ENCODE assay signal across 1 cellular context in the genomic region with DNA sequence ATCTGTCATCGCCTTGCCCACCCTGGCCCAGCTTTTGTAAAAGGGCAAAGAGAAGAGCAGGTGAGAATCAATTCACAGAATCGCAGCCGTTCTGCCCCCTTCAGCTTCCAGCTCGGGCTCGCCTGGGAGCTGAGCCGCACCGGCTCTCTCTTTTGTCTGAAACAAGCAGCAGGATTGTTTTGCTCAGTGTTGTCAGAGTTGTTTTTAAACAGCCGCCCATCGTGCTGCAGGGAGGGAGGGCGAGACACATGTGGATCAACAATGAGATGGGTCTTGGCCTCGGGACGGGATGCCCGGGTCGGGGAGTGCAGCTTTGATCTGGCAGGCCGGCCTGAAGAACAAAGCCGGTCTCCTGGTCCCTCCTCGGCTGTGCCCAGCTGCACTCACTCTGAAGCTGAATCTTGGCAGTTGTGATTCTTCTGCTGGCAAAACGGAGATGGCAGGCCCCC.
A peak's percentile ranks its signal among the peaks of the same experiment; 100 is the strongest.
TF ChIP-seq lines count a peak whose summit lies in the region.

No MANE protein-coding gene starts in this region.

TF ChIP-seq in HepG2, 621 proteins besides CTCF, POLR2A, EP300 and RAD21 (continued from another document):
- TF ChIP-seq, protein P1, sequence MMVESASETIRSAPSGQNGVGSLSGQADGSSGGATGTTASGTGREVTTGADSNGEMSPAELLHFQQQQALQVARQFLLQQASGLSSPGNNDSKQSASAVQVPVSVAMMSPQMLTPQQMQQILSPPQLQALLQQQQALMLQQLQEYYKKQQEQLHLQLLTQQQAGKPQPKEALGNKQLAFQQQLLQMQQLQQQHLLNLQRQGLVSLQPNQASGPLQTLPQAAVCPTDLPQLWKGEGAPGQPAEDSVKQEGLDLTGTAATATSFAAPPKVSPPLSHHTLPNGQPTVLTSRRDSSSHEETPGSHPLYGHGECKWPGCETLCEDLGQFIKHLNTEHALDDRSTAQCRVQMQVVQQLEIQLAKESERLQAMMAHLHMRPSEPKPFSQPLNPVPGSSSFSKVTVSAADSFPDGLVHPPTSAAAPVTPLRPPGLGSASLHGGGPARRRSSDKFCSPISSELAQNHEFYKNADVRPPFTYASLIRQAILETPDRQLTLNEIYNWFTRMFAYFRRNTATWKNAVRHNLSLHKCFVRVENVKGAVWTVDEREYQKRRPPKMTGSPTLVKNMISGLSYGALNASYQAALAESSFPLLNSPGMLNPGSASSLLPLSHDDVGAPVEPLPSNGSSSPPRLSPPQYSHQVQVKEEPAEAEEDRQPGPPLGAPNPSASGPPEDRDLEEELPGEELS (CRISPR knock-in tag; IDR thresholded peaks at IDR 0.05) = 0 out of 2 replicates have a peak, but pooled peaks have one; percentile 30
- TF ChIP-seq HNRNPL (IDR thresholded peaks at IDR 0.05; ENCODE audit: low read depth, low read length) = peak; percentile 93
- TF ChIP-seq, protein P2, sequence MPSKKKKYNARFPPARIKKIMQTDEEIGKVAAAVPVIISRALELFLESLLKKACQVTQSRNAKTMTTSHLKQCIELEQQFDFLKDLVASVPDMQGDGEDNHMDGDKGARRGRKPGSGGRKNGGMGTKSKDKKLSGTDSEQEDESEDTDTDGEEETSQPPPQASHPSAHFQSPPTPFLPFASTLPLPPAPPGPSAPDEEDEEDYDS (CRISPR knock-in tag; IDR thresholded peaks at IDR 0.05) = no peak
- TF ChIP-seq BCL6 (CRISPR knock-in tag; IDR thresholded peaks at IDR 0.05) = peak; percentile 54; the same call in 1 of the 2 replicates
- TF ChIP-seq, protein P3, sequence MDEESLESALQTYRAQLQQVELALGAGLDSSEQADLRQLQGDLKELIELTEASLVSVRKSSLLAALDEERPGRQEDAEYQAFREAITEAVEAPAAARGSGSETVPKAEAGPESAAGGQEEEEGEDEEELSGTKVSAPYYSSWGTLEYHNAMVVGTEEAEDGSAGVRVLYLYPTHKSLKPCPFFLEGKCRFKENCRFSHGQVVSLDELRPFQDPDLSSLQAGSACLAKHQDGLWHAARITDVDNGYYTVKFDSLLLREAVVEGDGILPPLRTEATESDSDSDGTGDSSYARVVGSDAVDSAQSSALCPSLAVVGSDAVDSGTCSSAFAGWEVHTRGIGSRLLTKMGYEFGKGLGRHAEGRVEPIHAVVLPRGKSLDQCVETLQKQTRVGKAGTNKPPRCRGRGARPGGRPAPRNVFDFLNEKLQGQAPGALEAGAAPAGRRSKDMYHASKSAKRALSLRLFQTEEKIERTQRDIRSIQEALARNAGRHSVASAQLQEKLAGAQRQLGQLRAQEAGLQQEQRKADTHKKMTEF (CRISPR knock-in tag; IDR thresholded peaks at IDR 0.05) = peak; percentile 40; the same call in 1 of the 2 replicates
- TF ChIP-seq ZNF343 (CRISPR knock-in tag; IDR thresholded peaks at IDR 0.05) = no peak
- TF ChIP-seq, protein P4, sequence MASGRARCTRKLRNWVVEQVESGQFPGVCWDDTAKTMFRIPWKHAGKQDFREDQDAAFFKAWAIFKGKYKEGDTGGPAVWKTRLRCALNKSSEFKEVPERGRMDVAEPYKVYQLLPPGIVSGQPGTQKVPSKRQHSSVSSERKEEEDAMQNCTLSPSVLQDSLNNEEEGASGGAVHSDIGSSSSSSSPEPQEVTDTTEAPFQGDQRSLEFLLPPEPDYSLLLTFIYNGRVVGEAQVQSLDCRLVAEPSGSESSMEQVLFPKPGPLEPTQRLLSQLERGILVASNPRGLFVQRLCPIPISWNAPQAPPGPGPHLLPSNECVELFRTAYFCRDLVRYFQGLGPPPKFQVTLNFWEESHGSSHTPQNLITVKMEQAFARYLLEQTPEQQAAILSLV (CRISPR knock-in tag; IDR thresholded peaks at IDR 0.05; ENCODE audit: borderline replicate concordance) = no peak
- peak; percentile 26; the same call in 1 of the 2 replicates for TF ChIP-seq KDM1A (CRISPR knock-in tag; IDR thresholded peaks at IDR 0.05)
- TF ChIP-seq DNMT1 (CRISPR knock-in tag; IDR thresholded peaks at IDR 0.05) = no peak
- TF ChIP-seq RARA (CRISPR knock-in tag; IDR thresholded peaks at IDR 0.05) = peak; percentile 57; the same call in 1 of the 2 replicates
- TF ChIP-seq HOXA7 (CRISPR knock-in tag; IDR thresholded peaks at IDR 0.05) = no peak
- no peak for TF ChIP-seq NR2F6 (IDR thresholded peaks at IDR 0.05)
- TF ChIP-seq NR2F6 (CRISPR knock-in tag; IDR thresholded peaks at IDR 0.05) = peak; percentile 34; the same call in 1 of the 2 replicates
- TF ChIP-seq, protein P5, sequence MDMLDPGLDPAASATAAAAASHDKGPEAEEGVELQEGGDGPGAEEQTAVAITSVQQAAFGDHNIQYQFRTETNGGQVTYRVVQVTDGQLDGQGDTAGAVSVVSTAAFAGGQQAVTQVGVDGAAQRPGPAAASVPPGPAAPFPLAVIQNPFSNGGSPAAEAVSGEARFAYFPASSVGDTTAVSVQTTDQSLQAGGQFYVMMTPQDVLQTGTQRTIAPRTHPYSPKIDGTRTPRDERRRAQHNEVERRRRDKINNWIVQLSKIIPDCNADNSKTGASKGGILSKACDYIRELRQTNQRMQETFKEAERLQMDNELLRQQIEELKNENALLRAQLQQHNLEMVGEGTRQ (IDR thresholded peaks at IDR 0.05; ENCODE audit: low read depth, low read length) = no peak
- TF ChIP-seq, protein P5 (CRISPR knock-in tag; IDR thresholded peaks at IDR 0.05; ENCODE audit: borderline replicate concordance) = no peak
- TF ChIP-seq, protein P6, sequence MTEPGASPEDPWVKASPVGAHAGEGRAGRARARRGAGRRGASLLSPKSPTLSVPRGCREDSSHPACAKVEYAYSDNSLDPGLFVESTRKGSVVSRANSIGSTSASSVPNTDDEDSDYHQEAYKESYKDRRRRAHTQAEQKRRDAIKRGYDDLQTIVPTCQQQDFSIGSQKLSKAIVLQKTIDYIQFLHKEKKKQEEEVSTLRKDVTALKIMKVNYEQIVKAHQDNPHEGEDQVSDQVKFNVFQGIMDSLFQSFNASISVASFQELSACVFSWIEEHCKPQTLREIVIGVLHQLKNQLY (CRISPR knock-in tag; IDR thresholded peaks at IDR 0.05) = no peak
- no peak for TF ChIP-seq FOXP1 (IDR thresholded peaks at IDR 0.05)
- TF ChIP-seq FOXP1 (CRISPR knock-in tag; IDR thresholded peaks at IDR 0.05) = peak; percentile 70
- peak; percentile 54; the same call in 1 of the 2 replicates for TF ChIP-seq HMG20A (CRISPR knock-in tag; IDR thresholded peaks at IDR 0.05; ENCODE audit: borderline replicate concordance)
- TF ChIP-seq, protein P7, sequence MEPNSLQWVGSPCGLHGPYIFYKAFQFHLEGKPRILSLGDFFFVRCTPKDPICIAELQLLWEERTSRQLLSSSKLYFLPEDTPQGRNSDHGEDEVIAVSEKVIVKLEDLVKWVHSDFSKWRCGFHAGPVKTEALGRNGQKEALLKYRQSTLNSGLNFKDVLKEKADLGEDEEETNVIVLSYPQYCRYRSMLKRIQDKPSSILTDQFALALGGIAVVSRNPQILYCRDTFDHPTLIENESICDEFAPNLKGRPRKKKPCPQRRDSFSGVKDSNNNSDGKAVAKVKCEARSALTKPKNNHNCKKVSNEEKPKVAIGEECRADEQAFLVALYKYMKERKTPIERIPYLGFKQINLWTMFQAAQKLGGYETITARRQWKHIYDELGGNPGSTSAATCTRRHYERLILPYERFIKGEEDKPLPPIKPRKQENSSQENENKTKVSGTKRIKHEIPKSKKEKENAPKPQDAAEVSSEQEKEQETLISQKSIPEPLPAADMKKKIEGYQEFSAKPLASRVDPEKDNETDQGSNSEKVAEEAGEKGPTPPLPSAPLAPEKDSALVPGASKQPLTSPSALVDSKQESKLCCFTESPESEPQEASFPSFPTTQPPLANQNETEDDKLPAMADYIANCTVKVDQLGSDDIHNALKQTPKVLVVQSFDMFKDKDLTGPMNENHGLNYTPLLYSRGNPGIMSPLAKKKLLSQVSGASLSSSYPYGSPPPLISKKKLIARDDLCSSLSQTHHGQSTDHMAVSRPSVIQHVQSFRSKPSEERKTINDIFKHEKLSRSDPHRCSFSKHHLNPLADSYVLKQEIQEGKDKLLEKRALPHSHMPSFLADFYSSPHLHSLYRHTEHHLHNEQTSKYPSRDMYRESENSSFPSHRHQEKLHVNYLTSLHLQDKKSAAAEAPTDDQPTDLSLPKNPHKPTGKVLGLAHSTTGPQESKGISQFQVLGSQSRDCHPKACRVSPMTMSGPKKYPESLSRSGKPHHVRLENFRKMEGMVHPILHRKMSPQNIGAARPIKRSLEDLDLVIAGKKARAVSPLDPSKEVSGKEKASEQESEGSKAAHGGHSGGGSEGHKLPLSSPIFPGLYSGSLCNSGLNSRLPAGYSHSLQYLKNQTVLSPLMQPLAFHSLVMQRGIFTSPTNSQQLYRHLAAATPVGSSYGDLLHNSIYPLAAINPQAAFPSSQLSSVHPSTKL (CRISPR knock-in tag; IDR thresholded peaks at IDR 0.05) = peak; percentile 58; the same call in 1 of the 2 replicates
- no peak for TF ChIP-seq ZNF674 (CRISPR knock-in tag; IDR thresholded peaks at IDR 0.05; ENCODE audit: low read depth)
- peak; percentile 92 for TF ChIP-seq SOX5 (CRISPR knock-in tag; IDR thresholded peaks at IDR 0.05; ENCODE audit: borderline replicate concordance)
- no peak for TF ChIP-seq SOX13 (IDR thresholded peaks at IDR 0.05)
- peak in 1 of 2 experiments; percentile 87; a peak in 2 of 4 replicates for TF ChIP-seq SOX13 (CRISPR knock-in tag; conservative IDR thresholded peaks at IDR 0.05 in 1 of 2, IDR thresholded peaks at IDR 0.05 in 1 of 2)
- no peak for TF ChIP-seq ZNF556 (CRISPR knock-in tag; IDR thresholded peaks at IDR 0.05; ENCODE audit: borderline replicate concordance)
- TF ChIP-seq, protein P8, sequence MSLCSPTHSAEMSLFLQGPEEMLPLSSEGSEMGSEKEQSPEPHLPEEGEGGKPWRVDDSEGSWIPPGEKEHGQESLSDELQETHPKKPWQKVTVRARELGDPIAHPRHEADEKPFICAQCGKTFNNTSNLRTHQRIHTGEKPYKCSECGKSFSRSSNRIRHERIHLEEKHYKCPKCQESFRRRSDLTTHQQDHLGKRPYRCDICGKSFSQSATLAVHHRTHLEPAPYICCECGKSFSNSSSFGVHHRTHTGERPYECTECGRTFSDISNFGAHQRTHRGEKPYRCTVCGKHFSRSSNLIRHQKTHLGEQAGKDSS (CRISPR knock-in tag; IDR thresholded peaks at IDR 0.05; ENCODE audit: borderline replicate concordance, low read depth) = no peak
- peak; percentile 62 for TF ChIP-seq FOSL2 (CRISPR knock-in tag; IDR thresholded peaks at IDR 0.05)
- TF ChIP-seq RXRA (CRISPR knock-in tag; IDR thresholded peaks at IDR 0.05) = peak; percentile 43; the same call in 1 of the 2 replicates
- 0 out of 2 replicates have a peak, but pooled peaks have one; percentile 36 for TF ChIP-seq SAP130 (CRISPR knock-in tag; IDR thresholded peaks at IDR 0.05; ENCODE audit: low read depth)
- no peak for TF ChIP-seq SOX6 (IDR thresholded peaks at IDR 0.05)
- TF ChIP-seq SOX6 (CRISPR knock-in tag; IDR thresholded peaks at IDR 0.05) = peak; percentile 55
- TF ChIP-seq, protein P9, sequence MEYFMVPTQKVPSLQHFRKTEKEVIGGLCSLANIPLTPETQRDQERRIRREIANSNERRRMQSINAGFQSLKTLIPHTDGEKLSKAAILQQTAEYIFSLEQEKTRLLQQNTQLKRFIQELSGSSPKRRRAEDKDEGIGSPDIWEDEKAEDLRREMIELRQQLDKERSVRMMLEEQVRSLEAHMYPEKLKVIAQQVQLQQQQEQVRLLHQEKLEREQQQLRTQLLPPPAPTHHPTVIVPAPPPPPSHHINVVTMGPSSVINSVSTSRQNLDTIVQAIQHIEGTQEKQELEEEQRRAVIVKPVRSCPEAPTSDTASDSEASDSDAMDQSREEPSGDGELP (IDR thresholded peaks at IDR 0.05; ENCODE audit: borderline replicate concordance, low read depth) = peak; percentile 35; the same call in 1 of the 2 replicates
- TF ChIP-seq GATAD2A (CRISPR knock-in tag; IDR thresholded peaks at IDR 0.05) = peak; percentile 55; the same call in 1 of the 2 replicates
- TF ChIP-seq SMC3 (IDR thresholded peaks at IDR 0.05; ENCODE audit: low read length) = no peak
